22 cellular contexts compared by ENCODE assay signal in genomic region chr1:80533178-80533577, GRCh38.
DNase-seq lines count a peak whose midpoint lies in the region; ATAC-seq, FAIRE-seq and TF ChIP-seq lines count a peak whose summit lies in the region.
"Had no signal": no experiment of that assay in that cellular context is flagged by ENCODE, and none has a peak within 500 bp of the region (broad histone marks: within the 10 kb centered on the region; RNA-seq: fewer than 3 reads in every experiment).

No MANE protein-coding gene starts in this region.

- no peak overlapping the region for H2AK5ac ChIP-seq in IMR-90 (ENCODE audit: low read depth, low read length)

- H3K9ac ChIP-seq in IMR-90 (ENCODE audit: low read depth, low read length), result no peak overlapping the region
- no peak overlapping the region for H3K9ac ChIP-seq in K562 (ENCODE audit: insufficient read depth in 1 of 2, low read depth in 2 of 2, low read length in 2 of 2)

- H2AK9ac ChIP-seq in IMR-90 (replicated peaks; ENCODE audit: low read depth, low read length, poor library complexity), result no peak overlapping the region

- H4K20me1 ChIP-seq in IMR-90 (ENCODE audit: insufficient read depth, low read length) (no peaks in the 10 kb centered on the region), K562 (replicated peaks; ENCODE audit: control insufficient read depth, insufficient read depth, low read length) (no peaks in the 10 kb centered on the region)

- no peak overlapping the region for H2AFZ ChIP-seq in IMR-90 (replicated peaks; ENCODE audit: low read length, poor library complexity)
- no peak overlapping the region for H2AFZ ChIP-seq in K562 (ENCODE audit: low read depth, low read length)

- H4K91ac ChIP-seq in IMR-90 (ENCODE audit: insufficient read depth, low read depth, low read length), result no peak overlapping the region

- no peak for TF ChIP-seq EP300 in K562 (IDR thresholded peaks at IDR 0.05; ENCODE audit: low read length)

- TF ChIP-seq RAD21 in IMR-90 (IDR thresholded peaks at IDR 0.05; ENCODE audit: low read length), result no peak
- TF ChIP-seq RAD21 in K562 (CRISPR knock-in tag; conservative IDR thresholded peaks at IDR 0.05 in 1 of 2, IDR thresholded peaks at IDR 0.05 in 1 of 2), result no peak

- H3K4ac ChIP-seq in IMR-90 (ENCODE audit: low read depth, low read length), result no peak overlapping the region

- no peak for TF ChIP-seq CTCF in IMR-90 (conservative IDR thresholded peaks at IDR 0.05; ENCODE audit: low read depth, low read length)
- TF ChIP-seq CTCF in K562 (IDR thresholded peaks at IDR 0.05 in 2 of 3, conservative IDR thresholded peaks at IDR 0.05 in 1 of 3; ENCODE audit: insufficient read depth in 2 of 3, low read depth in 1 of 3, low read length in 3 of 3), result no peak
- no peak for TF ChIP-seq CTCF in prostate gland (IDR thresholded peaks at IDR 0.05)

- no TSS peak for BruUV-seq in IMR-90 (replicated peaks; lab: Mats Ljungman, UMichigan)
- no TSS peak for BruUV-seq in K562 (replicated peaks; lab: Mats Ljungman, UMichigan)

- H4K5ac ChIP-seq in IMR-90 (ENCODE audit: low read depth, low read length), result no peak overlapping the region

- no peak overlapping the region for H3K4me2 ChIP-seq in IMR-90 (ENCODE audit: low read depth, low read length)
- H3K4me2 ChIP-seq in K562 (ENCODE audit: insufficient read depth, low read length), result no peak overlapping the region

- no peak overlapping the region for H2BK120ac ChIP-seq in IMR-90 (ENCODE audit: low read depth, low read length)

- H3K9me1 ChIP-seq in IMR-90 (ENCODE audit: insufficient read depth, low read length), result no peaks in the 10 kb centered on the region
- H3K9me1 ChIP-seq in K562 (ENCODE audit: control insufficient read depth, insufficient read depth, low read length), result no peaks in the 10 kb centered on the region

- no peak overlapping the region for H3K23ac ChIP-seq in IMR-90 (ENCODE audit: low read depth, low read length)

- CTCF ChIA-PET in IMR-90 (lab: Yijun Ruan, JAX) (interaction anchor here (0.5 kb wide), 1 partner anchor 773 kb away, joined by 8 read pairs; no protein-coding TSS in a partner anchor), K562 (lab: Yijun Ruan, JAX; ENCODE audit: low intra/inter-chr PET ratio) (no interaction called here)

- no peak for ATAC-seq in IMR-90 (ENCODE audit: low read depth)
- ATAC-seq in K562, result no peak
- ATAC-seq: activated CD8-positive, alpha-beta memory T cell treated with anti-CD3 and anti-CD28 coated beads, Interleukin-2, amount 10 ng/mL, durations not matched to agents 7 days and 5 days; left lung; natural killer cell; stimulated activated effector memory CD8-positive, alpha-beta T cell treated with anti-CD3 and anti-CD28 coated beads, Interleukin-12 subunit alpha, Interleukin-12 subunit beta, amount 100 ng/mL, for 72 hours had no signal

- no peaks in the 10 kb centered on the region for H3K27me3 ChIP-seq in IMR-90 (ENCODE audit: control insufficient read depth, insufficient read depth, low read length)
- no peaks in the 10 kb centered on the region for H3K27me3 ChIP-seq in K562 (ENCODE audit: control insufficient read depth in 2 of 2, insufficient read depth in 2 of 2, low read length in 2 of 2)
- H3K27me3 ChIP-seq in prostate gland (replicated peaks; ENCODE audit: insufficient read depth), result no peaks in the 10 kb centered on the region
- H3K27me3 ChIP-seq: left lung, Peyer's patch, testis had no signal

- H3K36me3 ChIP-seq in IMR-90 (ENCODE audit: control insufficient read depth, insufficient read depth, low read length) (no peaks in the 10 kb centered on the region), K562 (ENCODE audit: control insufficient read depth, insufficient read depth, low read length) (no peaks in the 10 kb centered on the region), prostate gland (no peaks in the 10 kb centered on the region)
- H3K36me3 ChIP-seq: left lung, Peyer's patch had no signal

- no peak for FAIRE-seq in K562 (lab: Jason Lieb, UNC)

- H2BK15ac ChIP-seq in IMR-90 (ENCODE audit: low read depth, low read length), result no peak overlapping the region

- no peak for TF ChIP-seq POLR2A in IMR-90 (IDR thresholded peaks at IDR 0.05; ENCODE audit: low read depth, low read length)
- TF ChIP-seq POLR2A in K562 (conservative IDR thresholded peaks at IDR 0.05), result no peak
- no peak for TF ChIP-seq POLR2A in prostate gland (IDR thresholded peaks at IDR 0.05)

- dilution Hi-C loops in IMR-90 (cut with HindIII; ENCODE audit: low sequenced_read_pairs, unreplicated experiment), result no loop called here

- POLR2A ChIA-PET in IMR-90 (lab: Charles Lee; ENCODE audit: unreplicated experiment) (no interaction called here), K562 (lab: Yijun Ruan, JAX) (no interaction called here)

- no peak overlapping the region for H3K18ac ChIP-seq in IMR-90 (ENCODE audit: low read depth, low read length)

- peak; percentile 46 for DNase-seq in ACHN
- no peak for DNase-seq in IMR-90
- no peak for DNase-seq in K562 (ENCODE audit: extremely low read depth in 1 of 4, low spot score in 3 of 4)
- peak; percentile 44 for DNase-seq in kidney tubule cell (ENCODE audit: low spot score)
- no peak for DNase-seq in activated CD4-positive, CD25-positive, alpha-beta regulatory T cell treated with anti-CD3 and anti-CD28 coated beads, Interleukin-2, amount 50 U/mL, for 72 hours
- no peak for DNase-seq in AG08396 (ENCODE audit: low spot score)
- DNase-seq in activated naive CD4-positive, alpha-beta T cell treated with anti-CD3 and anti-CD28 coated beads, Interleukin-2, amount 50 U/mL, for 16 hours, result no peak
- DNase-seq in prostate gland (ENCODE audit: low spot score), result no peak
- DNase-seq: activated CD4-positive, alpha-beta T cell treated with anti-CD3 and anti-CD28 coated beads, Interleukin-2, amount 10 ng/mL, durations not matched to agents 7 days and 5 days; activated CD8-positive, alpha-beta memory T cell treated with anti-CD3 and anti-CD28 coated beads, Interleukin-2, amount 10 ng/mL, durations not matched to agents 7 days and 5 days; CD4-positive, CD25-positive, alpha-beta regulatory T cell; GF-D8; Kasumi-1; left lung; midbrain; natural killer cell; NCI-H1048; NCI-H2029; Peyer's patch; stimulated activated CD4-positive, alpha-beta T cell treated with anti-CD3 and anti-CD28 coated beads, Interleukin-1b, Interleukin-23, amount 100 ng/mL, for 48 hours; testis had no signal

- no peak overlapping the region for H3K14ac ChIP-seq in IMR-90 (replicated peaks; ENCODE audit: low read depth, low read length)

- intact Hi-C loops in IMR-90 (cut with micrococcal nuclease) (no loop called here), K562 (cut with micrococcal nuclease) (no loop called here), prostate gland (cut with DNase I) (no loop called here)

- no peak overlapping the region for H2BK5ac ChIP-seq in IMR-90 (ENCODE audit: low read depth, low read length, poor library complexity, severe bottlenecking)

- in situ Hi-C loops in ACHN (cut with HindIII; ENCODE audit: low pct_ligation_motif_present, low pct_unique_long_range_greater_than_20kb, low sequenced_read_pairs), result no loop called here
- in situ Hi-C loops in IMR-90 (cut with MboI; ENCODE audit: low sequenced_read_pairs), result no loop called here
- in situ Hi-C loops in K562 (cut with MboI), result no loop called here

- H3K79me1 ChIP-seq in IMR-90 (ENCODE audit: low read depth in 1 of 2, low read length in 2 of 2), result no peaks in the 10 kb centered on the region

- H3K79me2 ChIP-seq in K562 (ENCODE audit: control insufficient read depth, insufficient read depth, low read length), result no peaks in the 10 kb centered on the region

- H3K4me1 ChIP-seq in IMR-90 (ENCODE audit: control insufficient read depth, insufficient read depth, low read length) (no peaks in the 10 kb centered on the region; the same call in 1 of the 2 replicates), K562 (replicated peaks in 1 of 2; ENCODE audit: control insufficient read depth in 2 of 2, insufficient read depth in 2 of 2, low read length in 2 of 2) (no peaks in the 10 kb centered on the region), prostate gland (replicated peaks) (no peaks in the 10 kb centered on the region)
- H3K4me1 ChIP-seq: left lung, Peyer's patch, testis had no signal

- WGBS in IMR-90 (ENCODE audit: extremely low coverage in 2 of 2, insufficient read length in 1 of 2), 2 experiments, result no CpG with 5 or more reads among the region's 2 CpGs
- WGBS in K562 (ENCODE audit: insufficient coverage, low coverage, missing lambda C conversion rate), result 0% methylated on average over 2 of the region's 2 CpGs
- WGBS in prostate gland, result 68% methylated on average over 2 of the region's 2 CpGs

- H3K56ac ChIP-seq in IMR-90 (ENCODE audit: extremely low read depth, insufficient read depth, low read length), result no peak overlapping the region

- H2BK20ac ChIP-seq in IMR-90 (ENCODE audit: low read depth, low read length), result no peak overlapping the region

- no peak overlapping the region for H3K4me3 ChIP-seq in IMR-90 (ENCODE audit: insufficient read depth, low read depth, low read length)
- H3K4me3 ChIP-seq in K562, result no peak overlapping the region
- H3K4me3 ChIP-seq in prostate gland, result no peak overlapping the region
- H3K4me3 ChIP-seq: left lung, Peyer's patch, testis had no signal

- H3K27ac ChIP-seq in IMR-90 (ENCODE audit: insufficient read depth, low read length) (no peak overlapping the region), K562 (ENCODE audit: extremely low read depth, low read depth, low read length) (no peak overlapping the region), prostate gland (no peak overlapping the region)
- H3K27ac ChIP-seq: left lung, Peyer's patch, testis had no signal

- H3K9me3 ChIP-seq in IMR-90 (ENCODE audit: control insufficient read depth, insufficient read depth, low read length) (no peaks in the 10 kb centered on the region), K562 (replicated peaks; ENCODE audit: control insufficient read depth, insufficient read depth, low read depth, low read length) (no peaks in the 10 kb centered on the region), prostate gland (no peaks in the 10 kb centered on the region)
- H3K9me3 ChIP-seq: left lung, Peyer's patch, testis had no signal

- H4K8ac ChIP-seq in IMR-90 (ENCODE audit: low read depth in 2 of 2, low read length in 2 of 2), result no peak overlapping the region

TF ChIP-seq in IMR-90, 13 proteins besides CTCF, POLR2A, EP300 and RAD21:
- TF ChIP-seq MAFK (IDR thresholded peaks at IDR 0.05; ENCODE audit: low read depth, low read length) (peak; percentile 71), MAZ (IDR thresholded peaks at IDR 0.05; ENCODE audit: borderline replicate concordance, low read depth, low read length) (no peak), RFX5 (IDR thresholded peaks at IDR 0.05; ENCODE audit: low read depth, low read length) (no peak), SMC3 (IDR thresholded peaks at IDR 0.05; ENCODE audit: low read depth, low read length) (no peak), NFE2L2 (IDR thresholded peaks at IDR 0.05; ENCODE audit: low read depth, low read length) (peak; percentile 72)
TF ChIP-seq in IMR-90: peak in this region for 2.

TF ChIP-seq in K562, 482 proteins besides CTCF, POLR2A, EP300 and RAD21 (continues in another document):
- TF ChIP-seq MAFG (tag; conservative IDR thresholded peaks at IDR 0.05) (peak; percentile 51), ZNF507 (tag; conservative IDR thresholded peaks at IDR 0.05) (no peak), CEBPG (CRISPR knock-in tag; IDR thresholded peaks at IDR 0.05) (no peak), CEBPG (tag; conservative IDR thresholded peaks at IDR 0.05 in 1 of 2, IDR thresholded peaks at IDR 0.05 in 1 of 2) (no peak), ZNF316 (IDR thresholded peaks at IDR 0.05) (peak; percentile 37; the same call in 1 of the 2 replicates), MAFF (IDR thresholded peaks at IDR 0.05; ENCODE audit: low read length) (peak; percentile 2; the same call in 1 of the 2 replicates)

Comparison
In these comparisons a context has a peak if more than half of its experiments do, and no peak if none do; other contexts are left out.
1. DNase-seq: peak in ACHN (single experiment) and kidney tubule cell (single experiment); none in IMR-90 (single experiment), K562 (0 of 4), activated CD4-positive, CD25-positive, alpha-beta regulatory T cell treated with anti-CD3 and anti-CD28 coated beads, Interleukin-2, amount 50 U/mL, for 72 hours (single experiment), AG08396 (single experiment), activated naive CD4-positive, alpha-beta T cell treated with anti-CD3 and anti-CD28 coated beads, Interleukin-2, amount 50 U/mL, for 16 hours (single experiment) and prostate gland (single experiment).